1 cellular context compared by ENCODE assay signal in the genomic region with DNA sequence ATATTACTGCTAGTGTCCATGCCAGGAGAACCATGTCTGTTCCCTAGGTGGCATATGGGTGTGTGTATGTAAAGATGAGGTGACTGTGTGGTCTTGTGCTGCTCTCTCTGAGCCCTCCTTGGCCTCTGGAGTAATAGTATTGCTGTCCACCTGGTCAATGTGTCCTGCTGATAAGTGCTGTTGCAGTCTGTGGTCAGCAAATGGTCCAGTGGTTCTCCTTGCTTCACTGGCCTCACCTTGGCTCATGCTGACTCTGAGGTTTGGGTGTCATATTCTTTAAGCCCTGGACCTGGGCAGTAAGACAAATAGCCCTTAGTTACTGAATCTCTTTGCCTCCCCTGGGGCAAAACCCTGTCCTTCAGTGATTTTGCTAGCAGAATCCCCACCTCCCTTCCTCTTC.
TF ChIP-seq lines count a peak whose summit lies in the region.

No MANE protein-coding gene starts in this region.

TF ChIP-seq in IMR-90, 13 proteins besides CTCF, POLR2A, EP300 and RAD21 (continued from another document):
- TF ChIP-seq RCOR1 (IDR thresholded peaks at IDR 0.05; ENCODE audit: insufficient replicate concordance, low read length) (no peak), NFE2L2 (IDR thresholded peaks at IDR 0.05; ENCODE audit: low read depth, low read length) (no peak), RFX5 (IDR thresholded peaks at IDR 0.05; ENCODE audit: low read depth, low read length) (no peak), BHLHE40 (IDR thresholded peaks at IDR 0.05; ENCODE audit: low read depth, low read length) (no peak), CHD1 (IDR thresholded peaks at IDR 0.05; ENCODE audit: low read depth, low read length) (no peak), FOS (IDR thresholded peaks at IDR 0.05; ENCODE audit: low read depth, low read length) (no peak), MAZ (IDR thresholded peaks at IDR 0.05; ENCODE audit: borderline replicate concordance, low read depth, low read length) (no peak)
